In genomic region chr9:19683715-19684114, GRCh38 we compare ENCODE assay signal across 24 cellular contexts.
A peak's percentile ranks its signal among the peaks of the same experiment; 100 is the strongest.
DNase-seq lines count a peak whose midpoint lies in the region; ATAC-seq and TF ChIP-seq lines count a peak whose summit lies in the region.
"Had no signal": no experiment of that assay in that cellular context is flagged by ENCODE, and none has a peak within 500 bp of the region (broad histone marks: within the 10 kb centered on the region; RNA-seq: fewer than 3 reads in every experiment).

No MANE protein-coding gene starts in this region.

- H2BK120ac ChIP-seq in mesendoderm (ENCODE audit: low read depth, low read length) = no peak overlapping the region

- no peaks in the 10 kb centered on the region for H3K27me3 ChIP-seq in GM23338 (ENCODE audit: insufficient read depth)
- H3K27me3 ChIP-seq in mesendoderm (ENCODE audit: insufficient read depth, low read length, poor library complexity) = no peaks in the 10 kb centered on the region
- H3K27me3 ChIP-seq in psoas muscle (ENCODE audit: insufficient read depth in 3 of 3, low read length in 2 of 3) = no peaks in the 10 kb centered on the region
- H3K27me3 ChIP-seq: BLaER1 treated with 17β-estradiol and CSF1 and Interleukin-3, amounts not matched to agents 10 nM and 100 nM had no signal

- H3K4me2 ChIP-seq in GM23338 = no peak overlapping the region
- H3K4me2 ChIP-seq in mesendoderm (ENCODE audit: low read length) = no peak overlapping the region
- H3K4me2 ChIP-seq: A549 had no signal

- no peak overlapping the region for H2AK5ac ChIP-seq in mesendoderm (ENCODE audit: low read length)

- no peak overlapping the region for H3K18ac ChIP-seq in mesendoderm (ENCODE audit: low read length)

- H3K27ac ChIP-seq in GM23338 (ENCODE audit: low read depth) (no peak overlapping the region), mesendoderm (ENCODE audit: low read depth, low read length) (no peak overlapping the region), psoas muscle (no peak overlapping the region)
- H3K27ac ChIP-seq: 22Rv1; A549; BLaER1 treated with 17β-estradiol and CSF1 and Interleukin-3, amounts not matched to agents 10 nM and 100 nM; C4-2B had no signal

- H2BK15ac ChIP-seq in mesendoderm (replicated peaks; ENCODE audit: low read depth) = no peak overlapping the region

- H3K79me2 ChIP-seq in GM23338 (replicated peaks; ENCODE audit: insufficient read depth) (no peaks in the 10 kb centered on the region), mesendoderm (ENCODE audit: control insufficient read depth, insufficient read depth, low read length) (no peaks in the 10 kb centered on the region)

- no peak overlapping the region for H3K23ac ChIP-seq in mesendoderm (ENCODE audit: low read length)

- no peak overlapping the region for H2AFZ ChIP-seq in GM23338

- peaks cover 25% of the 10 kb centered on the region for H3K36me3 Mint-ChIP-seq in GM23338 (ENCODE audit: low read depth)
- H3K36me3 Mint-ChIP-seq in WTC11 = peaks cover 31% of the 10 kb centered on the region
- H3K36me3 Mint-ChIP-seq in endothelial cell (ENCODE audit: low read depth, unreplicated experiment) = no peaks in the 10 kb centered on the region
- H3K36me3 Mint-ChIP-seq: CD8-positive, alpha-beta memory T cell had no signal

- no peak overlapping the region for H3K9ac ChIP-seq in mesendoderm (ENCODE audit: low read length)
- H3K9ac ChIP-seq: BLaER1 treated with 17β-estradiol and CSF1 and Interleukin-3, amounts not matched to agents 10 nM and 100 nM had no signal

- WGBS in mesendoderm (ENCODE audit: extremely low coverage, insufficient coverage, low lambda C conversion rate) = no CpG with 5 or more reads among the region's 2 CpGs
- WGBS in psoas muscle, 3 donors = 49 to 60% (median 54%) methylated on average over 2 of the region's 2 CpGs

- H3K9me3 Mint-ChIP-seq in GM23338 = peaks cover 24% of the 10 kb centered on the region
- peaks cover 45% of the 10 kb centered on the region for H3K9me3 Mint-ChIP-seq in WTC11
- no peaks in the 10 kb centered on the region for H3K9me3 Mint-ChIP-seq in endothelial cell (ENCODE audit: unreplicated experiment)

- H3K9me3 ChIP-seq in psoas muscle = no peaks in the 10 kb centered on the region
- H3K9me3 ChIP-seq: A549 had no signal

- TF ChIP-seq CTCF in GM23338 (conservative IDR thresholded peaks at IDR 0.05; ENCODE audit: low read depth in 2 of 2) (no peak), WTC11 (IDR thresholded peaks at IDR 0.05) (no peak), endothelial cell (IDR thresholded peaks at IDR 0.05; ENCODE audit: unreplicated experiment) (no peak), psoas muscle (IDR thresholded peaks at IDR 0.05) (no peak)

- no peak overlapping the region for H2BK5ac ChIP-seq in mesendoderm (ENCODE audit: low read length)

- H3K9me2 ChIP-seq in GM23338 (ENCODE audit: insufficient read depth) = no peaks in the 10 kb centered on the region

- H3F3A ChIP-seq in GM23338 (replicated peaks; ENCODE audit: low read depth) = no peaks in the 10 kb centered on the region

- POLR2A ChIA-PET in WTC11 (lab: Charles Lee) = no interaction called here

- H3K4me1 ChIP-seq in GM23338 (ENCODE audit: insufficient read depth) (peaks cover 9% of the 10 kb centered on the region), mesendoderm (ENCODE audit: control insufficient read depth, low read depth, low read length) (no peaks in the 10 kb centered on the region), psoas muscle (no peaks in the 10 kb centered on the region)
- H3K4me1 ChIP-seq: A549 had no signal

- DNase-seq in GM23338 (ENCODE audit: low spot score) (no peak), WTC11 (ENCODE audit: low spot score) (no peak), endothelial cell (ENCODE audit: low spot score) (no peak), mesendoderm (peak; percentile 13), inferior parietal cortex (ENCODE audit: extremely low spot score) (no peak), dermis blood vessel endothelial cell (no peak), psoas muscle (no peak)
- DNase-seq in stimulated activated naive CD4-positive, alpha-beta T cell treated with Interleukin-2 at 50 U/mL for 16 hours (lab: John Stamatoyannopoulos, UW) = no peak
- DNase-seq: AML-193; CD4-positive, alpha-beta T cell; CD8-positive, alpha-beta memory T cell; COR-L47; DMS 273 treated with DMSO at 0.1 percent for 48 hours; DMS153; DMS53; DMS79; DND-41; EL; GDM1 had no signal

- H3K4me3 Mint-ChIP-seq in GM23338 (no peak overlapping the region), WTC11 (no peak overlapping the region), endothelial cell (ENCODE audit: unreplicated experiment) (no peak overlapping the region)
- H3K4me3 Mint-ChIP-seq: B cell; CD4-positive, alpha-beta T cell; CD8-positive, alpha-beta memory T cell had no signal

- H4K20me1 ChIP-seq in GM23338 (replicated peaks; ENCODE audit: insufficient read depth) = no peaks in the 10 kb centered on the region
- H4K20me1 ChIP-seq: BLaER1 treated with 17β-estradiol and CSF1 and Interleukin-3, amounts not matched to agents 10 nM and 100 nM had no signal

- H3K4me3 ChIP-seq in GM23338 (no peak overlapping the region), mesendoderm (ENCODE audit: low read length) (no peak overlapping the region), psoas muscle (no peak overlapping the region)
- H3K4me3 ChIP-seq: A549; BLaER1 treated with 17β-estradiol and CSF1 and Interleukin-3, amounts not matched to agents 10 nM and 100 nM had no signal

- H4K5ac ChIP-seq in mesendoderm (ENCODE audit: low read length) = no peak overlapping the region

- CTCF ChIA-PET in WTC11 (lab: Charles Lee) = no interaction called here

- H3K4me1 Mint-ChIP-seq in GM23338 (peaks cover 16% of the 10 kb centered on the region), WTC11 (peaks cover 26% of the 10 kb centered on the region), endothelial cell (ENCODE audit: unreplicated experiment) (peaks cover 13% of the 10 kb centered on the region)
- H3K4me1 Mint-ChIP-seq: B cell; CD8-positive, alpha-beta memory T cell had no signal

- H3K4ac ChIP-seq in mesendoderm (ENCODE audit: low read depth, low read length) = no peak overlapping the region

- ATAC-seq in GM23338 (peak; percentile 73), WTC11 (peak; percentile 91), psoas muscle (no peak)
- ATAC-seq: A549 had no signal

- H3K27ac Mint-ChIP-seq in GM23338 (no peak overlapping the region), WTC11 (no peak overlapping the region), endothelial cell (ENCODE audit: unreplicated experiment) (peak overlapping the region; percentile 64)
- H3K27ac Mint-ChIP-seq: B cell; CD4-positive, alpha-beta T cell; CD8-positive, alpha-beta memory T cell had no signal

- H3K27me3 Mint-ChIP-seq in GM23338 (ENCODE audit: insufficient read depth, low read depth, poor library complexity) (no peaks in the 10 kb centered on the region), WTC11 (ENCODE audit: low read depth) (no peaks in the 10 kb centered on the region), endothelial cell (ENCODE audit: unreplicated experiment) (no peaks in the 10 kb centered on the region)
- H3K27me3 Mint-ChIP-seq: B cell had no signal

- H3K36me3 ChIP-seq in GM23338 (ENCODE audit: insufficient read depth) = peaks cover 4% of the 10 kb centered on the region; the same call in 1 of the 2 replicates
- H3K36me3 ChIP-seq in mesendoderm (ENCODE audit: control insufficient read depth, insufficient read depth, low read length) = no peaks in the 10 kb centered on the region
- H3K36me3 ChIP-seq in psoas muscle (ENCODE audit: insufficient read depth in 1 of 2, low read depth in 1 of 2) = no peaks in the 10 kb centered on the region
- H3K36me3 ChIP-seq: BLaER1 treated with 17β-estradiol and CSF1 and Interleukin-3, amounts not matched to agents 10 nM and 100 nM had no signal

- H4K8ac ChIP-seq in mesendoderm (ENCODE audit: low read depth, low read length) = no peak overlapping the region

- intact Hi-C loops in psoas muscle (cut with DNase I) = no loop called here

- H3K79me1 ChIP-seq in mesendoderm (ENCODE audit: low read length) = no peaks in the 10 kb centered on the region

- H3K56ac ChIP-seq in mesendoderm (ENCODE audit: low read length) = no peak overlapping the region

TF ChIP-seq in GM23338, 12 proteins besides CTCF, POLR2A, EP300 and RAD21 (continues in another document):
- TF ChIP-seq EZH2phosphoT487 (IDR thresholded peaks at IDR 0.05; ENCODE audit: unreplicated experiment) (no peak), ETS1 (IDR thresholded peaks at IDR 0.05) (no peak), STAT1 (IDR thresholded peaks at IDR 0.05; ENCODE audit: unreplicated experiment) (no peak), POLR2AphosphoS5 (IDR thresholded peaks at IDR 0.05; ENCODE audit: low read depth) (no peak), CREB1 (CRISPR knock-in tag; IDR thresholded peaks at IDR 0.05; ENCODE audit: low read depth) (no peak), EZH2 (IDR thresholded peaks at IDR 0.05; ENCODE audit: low read depth, unreplicated experiment) (no peak)

TF ChIP-seq in WTC11, 78 proteins besides CTCF, POLR2A, EP300 and RAD21:
- TF ChIP-seq ESRRA (CRISPR knock-in tag; IDR thresholded peaks at IDR 0.05; ENCODE audit: borderline replicate concordance) (no peak), HMGXB4 (CRISPR knock-in tag; IDR thresholded peaks at IDR 0.05) (no peak)
- TF ChIP-seq, protein P1, sequence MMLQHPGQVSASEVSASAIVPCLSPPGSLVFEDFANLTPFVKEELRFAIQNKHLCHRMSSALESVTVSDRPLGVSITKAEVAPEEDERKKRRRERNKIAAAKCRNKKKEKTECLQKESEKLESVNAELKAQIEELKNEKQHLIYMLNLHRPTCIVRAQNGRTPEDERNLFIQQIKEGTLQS (CRISPR knock-in tag; conservative IDR thresholded peaks at IDR 0.05) = no peak
- TF ChIP-seq, protein P2, sequence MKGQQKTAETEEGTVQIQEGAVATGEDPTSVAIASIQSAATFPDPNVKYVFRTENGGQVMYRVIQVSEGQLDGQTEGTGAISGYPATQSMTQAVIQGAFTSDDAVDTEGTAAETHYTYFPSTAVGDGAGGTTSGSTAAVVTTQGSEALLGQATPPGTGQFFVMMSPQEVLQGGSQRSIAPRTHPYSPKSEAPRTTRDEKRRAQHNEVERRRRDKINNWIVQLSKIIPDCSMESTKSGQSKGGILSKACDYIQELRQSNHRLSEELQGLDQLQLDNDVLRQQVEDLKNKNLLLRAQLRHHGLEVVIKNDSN (CRISPR knock-in tag; IDR thresholded peaks at IDR 0.05) = no peak

Comparison
In these comparisons a context has a peak if more than half of its experiments do, and no peak if none do; other contexts are left out.
1. ATAC-seq: peak in GM23338 (single experiment) and WTC11 (single experiment); none in psoas muscle (0 of 4).